In genomic region chr16:51888534-51888933, GRCh38 we compare ENCODE assay signal across 22 cellular contexts.
"Had no signal": no experiment of that assay in that cellular context is flagged by ENCODE, and none has a peak within 500 bp of the region (broad histone marks: within the 10 kb centered on the region; RNA-seq: fewer than 3 reads in every experiment).

No MANE protein-coding gene starts in this region.

- H3K27me3 ChIP-seq: gastrocnemius medialis, heart right ventricle, neural progenitor cell, ovary, right atrium auricular region, sigmoid colon, testis, tibial nerve, upper lobe of right lung, vagina had no signal

- H3K27ac ChIP-seq: gastrocnemius medialis, heart right ventricle, neural progenitor cell, ovary, right atrium auricular region, sigmoid colon, skin epidermis, testis, tibial nerve, upper lobe of right lung, vagina had no signal

- H3K36me3 Mint-ChIP-seq: mesothelial cell of epicardium; natural killer cell treated with Interleukin-12 subunit alpha and Interleukin-12 subunit beta and Interleukin-15 and Interleukin-18, amount 100 ng/mL, for 72 hours; neural progenitor cell; stimulated activated naive B cell treated with anti-CD40 and anti-IgM and Interleukin-4, amounts not matched to agents 10 μg/mL and 1 μg/mL and 100 μg/mL, for 72 hours had no signal

- H3K4me3 ChIP-seq: gastrocnemius medialis, heart right ventricle, neural progenitor cell, ovary, right atrium auricular region, sigmoid colon, skin epidermis, testis, tibial nerve, upper lobe of right lung, vagina had no signal

- H3K4me1 ChIP-seq: gastrocnemius medialis, heart right ventricle, neural progenitor cell, right atrium auricular region, sigmoid colon, testis, tibial nerve, upper lobe of right lung, vagina had no signal

- H3K9me3 Mint-ChIP-seq: neural progenitor cell had no signal

- H3K4me2 ChIP-seq: neural progenitor cell had no signal

- ATAC-seq: gastrocnemius medialis; heart right ventricle; left lobe of liver; natural killer cell treated with Interleukin-12 subunit alpha and Interleukin-12 subunit beta and Interleukin-15 and Interleukin-18, amount 100 ng/mL, for 72 hours; stimulated activated naive B cell treated with anti-CD40 and anti-IgM and Interleukin-4, amounts not matched to agents 10 μg/mL and 1 μg/mL and 100 μg/mL, for 72 hours; stimulated activated naive CD8-positive, alpha-beta T cell treated with anti-CD3 and anti-CD28 coated beads, Interleukin-15, amount 100 ng/mL, for 72 hours; upper lobe of right lung had no signal

- H3K27me3 Mint-ChIP-seq: natural killer cell treated with Interleukin-12 subunit alpha and Interleukin-12 subunit beta and Interleukin-15 and Interleukin-18, amount 100 ng/mL, for 72 hours; stimulated activated naive B cell treated with anti-CD40 and anti-IgM and Interleukin-4, amounts not matched to agents 10 μg/mL and 1 μg/mL and 100 μg/mL, for 72 hours; stimulated activated naive CD8-positive, alpha-beta T cell treated with anti-CD3 and anti-CD28 coated beads, Interleukin-15, amount 100 ng/mL, for 72 hours had no signal

- H3K9ac ChIP-seq: neural progenitor cell had no signal

- H3K4me1 Mint-ChIP-seq: neural progenitor cell; stimulated activated naive B cell treated with anti-CD40 and anti-IgM and Interleukin-4, amounts not matched to agents 10 μg/mL and 1 μg/mL and 100 μg/mL, for 72 hours; stimulated activated naive CD8-positive, alpha-beta T cell treated with anti-CD3 and anti-CD28 coated beads, Interleukin-15, amount 100 ng/mL, for 72 hours had no signal

- H3K9me3 ChIP-seq: gastrocnemius medialis, heart right ventricle, ovary, right atrium auricular region, sigmoid colon, testis, tibial nerve, upper lobe of right lung, vagina had no signal

- DNase-seq: dermis blood vessel endothelial cell; gastrocnemius medialis; heart right ventricle; hypothalamus; islet precursor cell; nucleus accumbens; ovary; sigmoid colon; stimulated activated CD4-positive, alpha-beta T cell treated with anti-CD3 and anti-CD28 coated beads, Interleukin-2, amount 100 ng/mL, for 24 hours; stimulated activated CD4-positive, alpha-beta T cell treated with anti-CD3 and anti-CD28 coated beads, Interleukin-4, amount 100 ng/mL, for 4 hours; stimulated activated naive B cell treated with anti-CD40 and anti-IgM and Interleukin-4, amounts not matched to agents 10 μg/mL and 1 μg/mL and 100 μg/mL, for 72 hours; stimulated activated naive CD8-positive, alpha-beta T cell treated with anti-CD3 and anti-CD28 coated beads, Interleukin-15, amount 100 ng/mL, for 72 hours; testis; upper lobe of right lung had no signal

- H3K27ac Mint-ChIP-seq: mesothelial cell of epicardium; natural killer cell treated with Interleukin-12 subunit alpha and Interleukin-12 subunit beta and Interleukin-15 and Interleukin-18, amount 100 ng/mL, for 72 hours; neural progenitor cell; stimulated activated naive B cell treated with anti-CD40 and anti-IgM and Interleukin-4, amounts not matched to agents 10 μg/mL and 1 μg/mL and 100 μg/mL, for 72 hours; stimulated activated naive CD8-positive, alpha-beta T cell treated with anti-CD3 and anti-CD28 coated beads, Interleukin-15, amount 100 ng/mL, for 72 hours had no signal

- H3K4me3 Mint-ChIP-seq: mesothelial cell of epicardium; natural killer cell treated with Interleukin-12 subunit alpha and Interleukin-12 subunit beta and Interleukin-15 and Interleukin-18, amount 100 ng/mL, for 72 hours; neural progenitor cell; stimulated activated naive B cell treated with anti-CD40 and anti-IgM and Interleukin-4, amounts not matched to agents 10 μg/mL and 1 μg/mL and 100 μg/mL, for 72 hours; stimulated activated naive CD8-positive, alpha-beta T cell treated with anti-CD3 and anti-CD28 coated beads, Interleukin-15, amount 100 ng/mL, for 72 hours had no signal

- H3K36me3 ChIP-seq: gastrocnemius medialis, heart right ventricle, neural progenitor cell, ovary, right atrium auricular region, sigmoid colon, tibial nerve, upper lobe of right lung, vagina had no signal
